ENCODE assay signal across 8 cellular contexts in the genomic region with DNA sequence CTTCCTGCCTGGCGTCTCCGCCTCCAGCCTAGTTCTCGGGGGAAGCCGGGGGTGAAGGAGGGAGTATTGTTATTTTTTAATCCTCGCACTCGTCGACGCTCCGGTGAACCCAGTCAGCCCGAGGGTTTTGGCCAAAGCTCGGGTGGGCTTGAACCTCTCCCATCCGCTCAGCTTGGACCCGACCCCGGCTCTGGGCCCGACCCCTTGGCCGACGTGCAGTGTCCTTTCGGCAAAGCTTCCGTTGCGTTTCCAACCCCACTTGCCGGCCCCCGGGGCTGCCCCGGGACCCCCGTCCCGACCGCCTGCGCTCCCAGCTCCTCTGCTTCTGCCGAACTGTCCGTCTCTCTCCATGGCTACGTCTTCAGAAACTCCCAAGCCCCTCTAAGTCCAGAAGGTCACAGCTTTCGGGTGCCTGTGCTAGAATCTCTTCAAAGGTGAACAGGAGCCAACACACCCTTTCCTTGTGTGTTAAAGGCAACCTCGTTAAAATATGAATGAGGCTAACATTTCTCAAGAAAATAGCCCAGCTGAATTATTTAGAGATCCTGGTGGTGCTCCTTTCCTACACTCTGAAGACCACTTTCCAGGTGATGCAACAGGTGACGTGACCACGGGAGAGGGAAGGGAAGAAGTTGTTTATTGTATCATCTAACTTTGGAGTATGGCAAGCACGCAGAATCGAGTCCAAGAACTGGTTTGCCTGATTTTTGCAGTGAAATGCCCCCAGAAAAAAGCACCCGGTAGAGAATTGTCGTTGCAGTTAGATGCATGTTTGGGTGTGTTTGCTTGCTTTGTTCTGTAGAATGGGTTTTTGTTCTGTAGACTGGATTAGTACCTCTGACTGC. TPM values are rescaled to one million over a fixed set of nuclear protein-coding genes. Genes with fewer than 3 reads are reported as not detected.
DNase-seq lines count a peak whose midpoint lies in the region; ATAC-seq, FAIRE-seq and TF ChIP-seq lines count a peak whose summit lies in the region.

No MANE protein-coding gene starts in this region.

- no peak for TF ChIP-seq CTCF in BE2C (IDR thresholded peaks at IDR 0.05; ENCODE audit: low read depth, low read length)
- TF ChIP-seq CTCF in WI38 (IDR thresholded peaks at IDR 0.05; ENCODE audit: low read depth, low read length): no peak

- TF ChIP-seq POLR2A in H54 (IDR thresholded peaks at IDR 0.05; ENCODE audit: low read depth, low read length): no peak

- no peak for ATAC-seq in HG03039 (IDR thresholded peaks at IDR 0.05; ENCODE audit: unreplicated experiment)

- FAIRE-seq in H54 (lab: Jason Lieb, UNC): no peak

- peaks cover 12% of the 10 kb centered on the region; the same call in 1 of the 2 replicates for H3K36me3 ChIP-seq in BE2C

- DNase-seq in BE2C (no peak), HEK293T (ENCODE audit: extremely low spot score) (peak; percentile 22), superior temporal gyrus (ENCODE audit: extremely low spot score) (peak; percentile 30), H54 (ENCODE audit: insufficient read length, low spot score) (no peak)
- no peak for DNase-seq in activated effector memory CD4-positive, alpha-beta T cell treated with Interleukin-2 at 50 U/mL for 16 hours

- CTCF ChIA-PET in HEK293T (lab: Yijun Ruan, JAX): interaction anchor here (0.7 to 0.9 kb wide), 2 partner anchors 102 to 143 kb away, joined by 3 read pairs; no protein-coding TSS in a partner anchor

- no peaks in the 10 kb centered on the region for H3K9me3 ChIP-seq in BE2C
- no peaks in the 10 kb centered on the region for H3K9me3 ChIP-seq in iPS-18c (ENCODE audit: control insufficient read depth, insufficient read depth, low read length)

- POLR2A ChIA-PET in HEK293T (lab: Yijun Ruan, JAX): interaction anchor here (0.8 to 2.4 kb wide), 6 partner anchors 10 to 210 kb away, joined by 3 to 14 read pairs (median 4); a partner anchor contains a TSS

- peak overlapping the region; percentile 76 for H3K4me3 ChIP-seq in BE2C (ENCODE audit: low read depth, low read length)
- H3K4me3 ChIP-seq in WI38 (ENCODE audit: low read depth, low read length): peak overlapping the region; percentile 95
- peak overlapping the region; percentile 92 for H3K4me3 ChIP-seq in iPS-18c (ENCODE audit: insufficient read depth, low read depth, low read length)

- no peaks in the 10 kb centered on the region for H3K27me3 ChIP-seq in BE2C

- no peaks in the 10 kb centered on the region for H3K4me1 ChIP-seq in BE2C

TF ChIP-seq in HEK293T, 16 proteins besides CTCF, POLR2A, EP300 and RAD21:
- no peak for TF ChIP-seq ELF4 (IDR thresholded peaks at IDR 0.05)
- TF ChIP-seq SUZ12 (IDR thresholded peaks at IDR 0.05): no peak
- no peak for TF ChIP-seq BHLHE40 (IDR thresholded peaks at IDR 0.05; ENCODE audit: borderline replicate concordance)
- peak; percentile 16; the same call in 1 of the 2 replicates for TF ChIP-seq L3MBTL2 (conservative IDR thresholded peaks at IDR 0.05)
TF ChIP-seq in HEK293T: peak in this region for 1.

RNA-seq across cellular contexts. Expression of a gene that starts 0.7 kb away (rescaled TPM):
- 18.0 TPM for polyA plus RNA-seq in BE2C (2012; ENCODE audit: insufficient read depth, insufficient read length, low read depth)

Comparison
In these comparisons a context has a peak if more than half of its experiments do, and no peak if none do; other contexts are left out.
1. DNase-seq: peak in HEK293T (single experiment) and superior temporal gyrus (single experiment); none in BE2C (single experiment), activated effector memory CD4-positive, alpha-beta T cell treated with Interleukin-2 at 50 U/mL for 16 hours (single experiment) and H54 (single experiment).
2. Peak in every context shown above with its lines, with median percentiles within 50 percentile points of each other: H3K4me3 ChIP-seq.